19 cellular contexts compared by ENCODE assay signal in the genomic region with DNA sequence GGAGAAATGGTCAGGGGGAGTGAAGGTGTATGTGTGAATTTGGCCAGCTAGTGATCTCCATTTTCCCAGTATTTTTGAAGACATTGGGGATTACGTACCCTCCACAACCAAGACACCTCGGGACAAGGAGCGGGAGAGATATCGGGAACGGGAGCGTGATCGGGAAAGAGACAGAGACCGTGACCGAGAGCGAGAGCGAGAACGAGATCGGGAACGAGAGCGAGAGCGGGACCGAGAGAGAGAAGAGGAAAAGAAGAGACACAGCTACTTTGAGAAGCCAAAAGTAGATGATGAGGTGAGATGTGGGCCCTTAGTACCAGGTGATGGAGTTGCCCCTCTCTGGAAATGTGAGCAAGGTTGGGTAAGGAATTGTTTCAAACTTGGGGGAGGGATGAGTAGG. TPM values are rescaled to one million over a fixed set of nuclear protein-coding genes. Genes with fewer than 3 reads are reported as not detected.
DNase-seq lines count a peak whose midpoint lies in the region; ATAC-seq and TF ChIP-seq lines count a peak whose summit lies in the region.
"Had no signal": no experiment of that assay in that cellular context is flagged by ENCODE, and none has a peak within 500 bp of the region (broad histone marks: within the 10 kb centered on the region; RNA-seq: fewer than 3 reads in every experiment).

No MANE protein-coding gene starts in this region.

- H3K9me3 Mint-ChIP-seq in activated T-cell treated with anti-CD3 and anti-CD28 coated beads, Interleukin-2, amount 50 U/mL, for 24 hours: no peaks in the 10 kb centered on the region
- no peaks in the 10 kb centered on the region for H3K9me3 Mint-ChIP-seq in activated naive CD8-positive, alpha-beta T cell treated with anti-CD3 and anti-CD28 coated beads, Interleukin-2, amount 50 U/mL, for 24 hours
- no peaks in the 10 kb centered on the region for H3K9me3 Mint-ChIP-seq in activated naive CD8-positive, alpha-beta T cell treated with anti-CD3 and anti-CD28 coated beads for 36 hours
- no peaks in the 10 kb centered on the region for H3K9me3 Mint-ChIP-seq in endothelial cell (ENCODE audit: unreplicated experiment)
- H3K9me3 Mint-ChIP-seq in stimulated activated naive B cell treated with anti-CD40 and anti-IgM and Interleukin-4, amounts not matched to agents 10 μg/mL and 1 μg/mL and 100 μg/mL, for 72 hours: no peaks in the 10 kb centered on the region
- H3K9me3 Mint-ChIP-seq: CD14-positive monocyte; CD8-positive, alpha-beta memory T cell; IgD-negative memory B cell had no signal

- no peak for TF ChIP-seq CTCF in endothelial cell (IDR thresholded peaks at IDR 0.05; ENCODE audit: unreplicated experiment)

- ATAC-seq in activated naive CD8-positive, alpha-beta T cell treated with anti-CD3 and anti-CD28 coated beads, Interleukin-2, amount 50 U/mL, for 24 hours: no peak
- no peak for ATAC-seq in stimulated activated naive B cell treated with anti-CD40 and anti-IgM and Interleukin-4, amounts not matched to agents 10 μg/mL and 1 μg/mL and 100 μg/mL, for 72 hours (replicated peaks)
- ATAC-seq in GM18520 (IDR thresholded peaks at IDR 0.05; ENCODE audit: unreplicated experiment): no peak
- ATAC-seq: HCT116, HepG2 had no signal

- no peaks in the 10 kb centered on the region for H3K27me3 Mint-ChIP-seq in activated T-cell treated with anti-CD3 and anti-CD28 coated beads, Interleukin-2, amount 50 U/mL, for 24 hours
- H3K27me3 Mint-ChIP-seq in activated naive CD8-positive, alpha-beta T cell treated with anti-CD3 and anti-CD28 coated beads, Interleukin-2, amount 50 U/mL, for 24 hours: no peaks in the 10 kb centered on the region
- no peaks in the 10 kb centered on the region for H3K27me3 Mint-ChIP-seq in activated naive CD8-positive, alpha-beta T cell treated with anti-CD3 and anti-CD28 coated beads for 36 hours
- no peaks in the 10 kb centered on the region for H3K27me3 Mint-ChIP-seq in endothelial cell (ENCODE audit: unreplicated experiment)
- no peaks in the 10 kb centered on the region for H3K27me3 Mint-ChIP-seq in stimulated activated naive B cell treated with anti-CD40 and anti-IgM and Interleukin-4, amounts not matched to agents 10 μg/mL and 1 μg/mL and 100 μg/mL, for 72 hours
- H3K27me3 Mint-ChIP-seq: CD8-positive, alpha-beta memory T cell; IgD-negative memory B cell had no signal

- peaks cover 5% of the 10 kb centered on the region for H3K4me1 Mint-ChIP-seq in activated T-cell treated with anti-CD3 and anti-CD28 coated beads, Interleukin-2, amount 50 U/mL, for 24 hours (ENCODE audit: low read depth)
- peaks cover 7% of the 10 kb centered on the region for H3K4me1 Mint-ChIP-seq in activated naive CD8-positive, alpha-beta T cell treated with anti-CD3 and anti-CD28 coated beads, Interleukin-2, amount 50 U/mL, for 24 hours
- peaks cover 6% of the 10 kb centered on the region for H3K4me1 Mint-ChIP-seq in activated naive CD8-positive, alpha-beta T cell treated with anti-CD3 and anti-CD28 coated beads for 36 hours
- H3K4me1 Mint-ChIP-seq in endothelial cell (ENCODE audit: unreplicated experiment): peaks cover 3% of the 10 kb centered on the region
- H3K4me1 Mint-ChIP-seq in stimulated activated naive B cell treated with anti-CD40 and anti-IgM and Interleukin-4, amounts not matched to agents 10 μg/mL and 1 μg/mL and 100 μg/mL, for 72 hours: peaks cover 6 to 16% of the 10 kb centered on the region in 2 donors

- DNase-seq in activated T-cell treated with anti-CD3 and anti-CD28 coated beads, Interleukin-2, amount 50 U/mL, for 24 hours: no peak
- no peak for DNase-seq in activated T-cell treated with anti-CD3 and anti-CD28 coated beads, Interleukin-2, amount 50 U/mL, for 1 hour
- DNase-seq in activated naive CD8-positive, alpha-beta T cell treated with anti-CD3 and anti-CD28 coated beads, Interleukin-2, amount 50 U/mL, for 24 hours: no peak
- no peak for DNase-seq in activated naive CD8-positive, alpha-beta T cell treated with anti-CD3 and anti-CD28 coated beads for 36 hours
- DNase-seq in endothelial cell (ENCODE audit: low spot score): no peak
- DNase-seq in stimulated activated naive B cell treated with anti-CD40 and anti-IgM and Interleukin-4, amounts not matched to agents 10 μg/mL and 1 μg/mL and 100 μg/mL, for 72 hours: no peak
- no peak for DNase-seq in SHP77 treated with DMSO at 0.1 percent for 48 hours (lab: John Stamatoyannopoulos, UW)
- DNase-seq: 8988T; CD8-positive, alpha-beta memory T cell; COR-L47; DMS79; GDM1; GOT3; H7 had no signal

- H3K4me3 Mint-ChIP-seq in activated T-cell treated with anti-CD3 and anti-CD28 coated beads, Interleukin-2, amount 50 U/mL, for 24 hours: no peak overlapping the region
- H3K4me3 Mint-ChIP-seq in activated naive CD8-positive, alpha-beta T cell treated with anti-CD3 and anti-CD28 coated beads, Interleukin-2, amount 50 U/mL, for 24 hours: no peak overlapping the region
- no peak overlapping the region for H3K4me3 Mint-ChIP-seq in activated naive CD8-positive, alpha-beta T cell treated with anti-CD3 and anti-CD28 coated beads for 36 hours
- H3K4me3 Mint-ChIP-seq in endothelial cell (ENCODE audit: unreplicated experiment): peak overlapping the region; percentile 70
- H3K4me3 Mint-ChIP-seq in stimulated activated naive B cell treated with anti-CD40 and anti-IgM and Interleukin-4, amounts not matched to agents 10 μg/mL and 1 μg/mL and 100 μg/mL, for 72 hours: no peak overlapping the region
- H3K4me3 Mint-ChIP-seq: CD14-positive monocyte, IgD-negative memory B cell had no signal

- H3K27ac Mint-ChIP-seq in activated T-cell treated with anti-CD3 and anti-CD28 coated beads, Interleukin-2, amount 50 U/mL, for 24 hours: peak overlapping the region; percentile 2
- H3K27ac Mint-ChIP-seq in activated naive CD8-positive, alpha-beta T cell treated with anti-CD3 and anti-CD28 coated beads, Interleukin-2, amount 50 U/mL, for 24 hours: peak overlapping the region; percentile 38
- H3K27ac Mint-ChIP-seq in activated naive CD8-positive, alpha-beta T cell treated with anti-CD3 and anti-CD28 coated beads for 36 hours: no peak overlapping the region
- no peak overlapping the region for H3K27ac Mint-ChIP-seq in endothelial cell (ENCODE audit: unreplicated experiment)
- peak overlapping the region; percentile 14 for H3K27ac Mint-ChIP-seq in stimulated activated naive B cell treated with anti-CD40 and anti-IgM and Interleukin-4, amounts not matched to agents 10 μg/mL and 1 μg/mL and 100 μg/mL, for 72 hours
- H3K27ac Mint-ChIP-seq: IgD-negative memory B cell had no signal

- H3K36me3 Mint-ChIP-seq in activated T-cell treated with anti-CD3 and anti-CD28 coated beads, Interleukin-2, amount 50 U/mL, for 24 hours (ENCODE audit: low read depth): peaks cover 90% of the 10 kb centered on the region
- peaks cover 64% of the 10 kb centered on the region for H3K36me3 Mint-ChIP-seq in activated naive CD8-positive, alpha-beta T cell treated with anti-CD3 and anti-CD28 coated beads, Interleukin-2, amount 50 U/mL, for 24 hours (ENCODE audit: low read depth)
- H3K36me3 Mint-ChIP-seq in activated naive CD8-positive, alpha-beta T cell treated with anti-CD3 and anti-CD28 coated beads for 36 hours: peaks cover 33% of the 10 kb centered on the region
- peaks cover 60% of the 10 kb centered on the region for H3K36me3 Mint-ChIP-seq in endothelial cell (ENCODE audit: low read depth, unreplicated experiment)
- peaks cover 46 to 73% of the 10 kb centered on the region in 2 donors for H3K36me3 Mint-ChIP-seq in stimulated activated naive B cell treated with anti-CD40 and anti-IgM and Interleukin-4, amounts not matched to agents 10 μg/mL and 1 μg/mL and 100 μg/mL, for 72 hours

RNA-seq across cellular contexts. Expression of gene WDR55, which starts 5.8 kb away (rescaled TPM):
- total RNA-seq in activated naive CD8-positive, alpha-beta T cell treated with anti-CD3 and anti-CD28 coated beads for 36 hours: 10 to 100 TPM; 37.5 to 38.9 TPM
- total RNA-seq in endothelial cell (ENCODE audit: unreplicated experiment): 28.5 TPM

RNA-seq across cellular contexts. Expression of gene IK, which starts 11.2 kb away (rescaled TPM):
- 10 to 100 TPM; 94.3 to 95.3 TPM for total RNA-seq in activated naive CD8-positive, alpha-beta T cell treated with anti-CD3 and anti-CD28 coated beads for 36 hours
- total RNA-seq in endothelial cell (ENCODE audit: unreplicated experiment): 76.1 TPM

RNA-seq across cellular contexts. Expression of gene NDUFA2, which starts 11.4 kb away (rescaled TPM):
- 10 to 100 TPM; 64.2 to 69.4 TPM for total RNA-seq in activated naive CD8-positive, alpha-beta T cell treated with anti-CD3 and anti-CD28 coated beads for 36 hours
- total RNA-seq in endothelial cell (ENCODE audit: unreplicated experiment): 56.0 TPM

RNA-seq across cellular contexts. Expression of gene DND1, which starts 14.5 kb away (rescaled TPM):
- 1 to 10 TPM; 2.7 to 3.7 TPM for total RNA-seq in activated naive CD8-positive, alpha-beta T cell treated with anti-CD3 and anti-CD28 coated beads for 36 hours
- 1.8 TPM for total RNA-seq in endothelial cell (ENCODE audit: unreplicated experiment)

RNA-seq across cellular contexts. Expression of gene TMCO6, which starts 19.6 kb away (rescaled TPM):
- total RNA-seq in activated naive CD8-positive, alpha-beta T cell treated with anti-CD3 and anti-CD28 coated beads for 36 hours: 10 to 100 TPM; 34.4 to 37.4 TPM
- total RNA-seq in endothelial cell (ENCODE audit: unreplicated experiment): 22.7 TPM

Comparison
In these comparisons a context has a peak if more than half of its experiments do, and no peak if none do; other contexts are left out.
1. H3K27ac Mint-ChIP-seq: peak in activated T-cell treated with anti-CD3 and anti-CD28 coated beads, Interleukin-2, amount 50 U/mL, for 24 hours (single experiment), activated naive CD8-positive, alpha-beta T cell treated with anti-CD3 and anti-CD28 coated beads, Interleukin-2, amount 50 U/mL, for 24 hours (single experiment) and stimulated activated naive B cell treated with anti-CD40 and anti-IgM and Interleukin-4, amounts not matched to agents 10 μg/mL and 1 μg/mL and 100 μg/mL, for 72 hours (single experiment); none in activated naive CD8-positive, alpha-beta T cell treated with anti-CD3 and anti-CD28 coated beads for 36 hours (single experiment) and endothelial cell (single experiment).